8 cellular contexts compared by ENCODE assay signal in the genomic region with DNA sequence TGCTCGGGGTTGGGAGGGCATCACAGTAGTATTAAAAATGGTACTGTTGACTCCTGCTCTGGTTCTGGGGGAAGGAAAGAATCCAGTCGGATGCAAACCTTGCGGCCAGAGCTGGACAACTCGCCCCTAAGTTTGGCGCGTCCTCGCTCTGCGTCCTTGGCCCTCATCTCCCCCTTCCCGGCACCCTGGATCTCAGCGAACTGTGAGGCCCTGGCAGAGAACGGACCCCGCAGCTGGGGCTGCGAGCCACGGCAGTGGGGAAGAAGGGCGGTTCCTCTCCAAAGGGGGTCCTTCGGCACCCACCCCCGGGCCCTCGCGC. TPM values are rescaled to one million over a fixed set of nuclear protein-coding genes. Genes with fewer than 3 reads are reported as not detected.
DNase-seq lines count a peak whose midpoint lies in the region; ATAC-seq and TF ChIP-seq lines count a peak whose summit lies in the region.

No MANE protein-coding gene starts in this region.

- H3K27ac ChIP-seq in angular gyrus (ENCODE audit: low read depth, low read length) = peak overlapping the region; percentile 40

- H3K9me3 Mint-ChIP-seq in activated T-cell treated with anti-CD3 and anti-CD28 coated beads, Interleukin-2, amount 50 U/mL, for 24 hours = no peaks in the 10 kb centered on the region
- peaks cover under 1% of the 10 kb centered on the region for H3K9me3 Mint-ChIP-seq in type B pancreatic cell

- peaks cover 22% of the 10 kb centered on the region for H3K27me3 Mint-ChIP-seq in activated T-cell treated with anti-CD3 and anti-CD28 coated beads, Interleukin-2, amount 50 U/mL, for 24 hours
- H3K27me3 Mint-ChIP-seq in type B pancreatic cell = peaks cover 24% of the 10 kb centered on the region

- ATAC-seq in left colon = peak; percentile 4
- no peak for ATAC-seq in HG02970 (IDR thresholded peaks at IDR 0.05; ENCODE audit: low FRiP score, unreplicated experiment)

- DNase-seq in activated T-cell treated with anti-CD3 and anti-CD28 coated beads, Interleukin-2, amount 50 U/mL, for 24 hours = no peak
- no peak for DNase-seq in activated T-cell treated with anti-CD3 and anti-CD28 coated beads for 4 hours
- DNase-seq in left colon = peak in 1 of 2 donors; percentile 16
- no peak for DNase-seq in type B pancreatic cell (ENCODE audit: extremely low spot score, unreplicated experiment)
- DNase-seq in NCI-H1930 (lab: John Stamatoyannopoulos, UW) = no peak
- DNase-seq in HPDE6-E6E7 (ENCODE audit: extremely low spot score) = no peak

- H3K27ac Mint-ChIP-seq in activated T-cell treated with anti-CD3 and anti-CD28 coated beads, Interleukin-2, amount 50 U/mL, for 24 hours = peak overlapping the region; percentile 82
- no peak overlapping the region for H3K27ac Mint-ChIP-seq in type B pancreatic cell

- intact Hi-C loops in left colon (cut with DNase I, micrococcal nuclease) = no loop called here

- no peak for TF ChIP-seq CTCF in type B pancreatic cell (conservative IDR thresholded peaks at IDR 0.05)

- peak overlapping the region; percentile 78 for H3K4me3 Mint-ChIP-seq in activated T-cell treated with anti-CD3 and anti-CD28 coated beads, Interleukin-2, amount 50 U/mL, for 24 hours
- H3K4me3 Mint-ChIP-seq in type B pancreatic cell = peak overlapping the region; percentile 81

- H3K36me3 Mint-ChIP-seq in activated T-cell treated with anti-CD3 and anti-CD28 coated beads, Interleukin-2, amount 50 U/mL, for 24 hours (ENCODE audit: low read depth) = peaks cover 11% of the 10 kb centered on the region
- H3K36me3 Mint-ChIP-seq in type B pancreatic cell = no peaks in the 10 kb centered on the region

- peaks cover 58% of the 10 kb centered on the region for H3K4me1 Mint-ChIP-seq in activated T-cell treated with anti-CD3 and anti-CD28 coated beads, Interleukin-2, amount 50 U/mL, for 24 hours (ENCODE audit: low read depth)
- H3K4me1 Mint-ChIP-seq in type B pancreatic cell (ENCODE audit: unreplicated experiment) = no peaks in the 10 kb centered on the region

RNA-seq across cellular contexts. Expression of gene ARHGEF6, which starts 14.0 kb away (rescaled TPM):
- 1 to 10 TPM; 2.1 to 6.7 TPM for total RNA-seq in left colon
- total RNA-seq in type B pancreatic cell (ENCODE audit: low replicate concordance) = 0.07 and 3.8 TPM in 2 replicates
